23 cellular contexts compared by ENCODE assay signal in genomic region chr2:157127249-157128012, GRCh38.
"Had no signal": no experiment of that assay in that cellular context is flagged by ENCODE, and none has a peak within 500 bp of the region (broad histone marks: within the 10 kb centered on the region; RNA-seq: fewer than 3 reads in every experiment).

No MANE protein-coding gene starts in this region.

- H3K4me1 ChIP-seq: neural progenitor cell, prostate gland, right atrium auricular region, stomach, thyroid gland, uterus had no signal

- H3K9me3 ChIP-seq: prostate gland, right atrium auricular region, stomach, thyroid gland, uterus had no signal

- DNase-seq: cortex of kidney; hypothalamus; immature natural killer cell; islet precursor cell; kidney glomerular epithelial cell; left colon; left ventricle myocardium superior; mesendoderm; midbrain; naive thymus-derived CD4-positive, alpha-beta T cell; stimulated activated CD4-positive, alpha-beta T cell treated with anti-CD3 and anti-CD28 coated beads, Interleukin-2, amount 100 ng/mL, for 24 hours; stimulated activated CD4-positive, alpha-beta T cell treated with anti-CD3 and anti-CD28 coated beads, Interleukin-4, amount 100 ng/mL, for 24 hours; stimulated activated naive CD4-positive, alpha-beta T cell treated with Interleukin-2 at 50 U/mL for 16 hours; stomach; thyroid gland; trophoblast cell; uterus had no signal

- H3K4me2 ChIP-seq: neural progenitor cell had no signal

- H3K4me1 Mint-ChIP-seq: immature natural killer cell; naive thymus-derived CD4-positive, alpha-beta T cell; nephron; neural progenitor cell; stimulated activated effector memory CD8-positive, alpha-beta T cell treated with anti-CD3 and anti-CD28 coated beads, Interleukin-12 subunit alpha, Interleukin-12 subunit beta, amount 100 ng/mL, for 72 hours had no signal

- H3K4me3 Mint-ChIP-seq: immature natural killer cell; naive thymus-derived CD4-positive, alpha-beta T cell; nephron; neural progenitor cell; stimulated activated effector memory CD8-positive, alpha-beta T cell treated with anti-CD3 and anti-CD28 coated beads, Interleukin-12 subunit alpha, Interleukin-12 subunit beta, amount 100 ng/mL, for 72 hours had no signal

- H3K27ac Mint-ChIP-seq: immature natural killer cell; naive thymus-derived CD4-positive, alpha-beta T cell; nephron; neural progenitor cell; stimulated activated effector memory CD8-positive, alpha-beta T cell treated with anti-CD3 and anti-CD28 coated beads, Interleukin-12 subunit alpha, Interleukin-12 subunit beta, amount 100 ng/mL, for 72 hours had no signal

- H3K9me3 Mint-ChIP-seq: nephron; neural progenitor cell; stimulated activated effector memory CD8-positive, alpha-beta T cell treated with anti-CD3 and anti-CD28 coated beads, Interleukin-12 subunit alpha, Interleukin-12 subunit beta, amount 100 ng/mL, for 72 hours had no signal

- H3K9ac ChIP-seq: neural progenitor cell had no signal

- H3K4me3 ChIP-seq: neural progenitor cell, prostate gland, right atrium auricular region, stomach, thyroid gland, uterus had no signal

- H3K27ac ChIP-seq: neural progenitor cell, prostate gland, right atrium auricular region, stomach, thyroid gland, uterus had no signal

- ATAC-seq: left colon; left ventricle myocardium superior; naive thymus-derived CD4-positive, alpha-beta T cell; sciatic nerve had no signal

- H3K36me3 Mint-ChIP-seq: immature natural killer cell; naive thymus-derived CD4-positive, alpha-beta T cell; neural progenitor cell; stimulated activated effector memory CD8-positive, alpha-beta T cell treated with anti-CD3 and anti-CD28 coated beads, Interleukin-12 subunit alpha, Interleukin-12 subunit beta, amount 100 ng/mL, for 72 hours had no signal

- H2AFZ ChIP-seq: neural progenitor cell had no signal

- H3K27me3 ChIP-seq: neural progenitor cell, right atrium auricular region, stomach, thyroid gland, uterus had no signal

- H3K36me3 ChIP-seq: neural progenitor cell, prostate gland, right atrium auricular region, stomach, thyroid gland, uterus had no signal
